Comparison of ENCODE assay signal across 30 cellular contexts in the genomic region with DNA sequence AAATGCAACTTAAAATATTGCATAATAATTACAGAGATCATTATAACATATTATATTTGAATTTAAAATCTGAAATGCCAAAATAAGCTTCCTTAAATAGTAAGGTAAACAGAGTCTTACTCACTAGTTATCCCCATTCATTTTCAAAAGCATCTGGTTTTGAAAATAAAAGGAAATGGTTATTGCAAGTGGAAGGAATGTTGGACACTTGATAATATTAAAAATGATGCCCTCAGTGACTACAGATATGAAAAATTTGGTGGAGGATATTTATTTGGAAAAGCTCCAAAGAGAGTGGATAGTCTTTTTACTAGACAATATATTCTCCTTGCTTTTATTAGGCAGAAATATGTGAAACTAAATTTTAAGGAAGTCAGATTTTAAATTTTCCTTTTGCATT. TPM values are rescaled to one million over a fixed set of nuclear protein-coding genes. Genes with fewer than 3 reads are reported as not detected.
A peak's percentile ranks its signal among the peaks of the same experiment; 100 is the strongest.
DNase-seq lines count a peak whose midpoint lies in the region; ATAC-seq, FAIRE-seq and TF ChIP-seq lines count a peak whose summit lies in the region.
"Had no signal": no experiment of that assay in that cellular context is flagged by ENCODE, and none has a peak within 500 bp of the region (broad histone marks: within the 10 kb centered on the region; RNA-seq: fewer than 3 reads in every experiment).

No MANE protein-coding gene starts in this region.

- peaks cover 2% of the 10 kb centered on the region for H3K4me1 ChIP-seq in endothelial cell of umbilical vein (ENCODE audit: control insufficient read depth, extremely low read depth, insufficient read depth, low read length)
- H3K4me1 ChIP-seq in uterus, result no peaks in the 10 kb centered on the region
- no peaks in the 10 kb centered on the region for H3K4me1 ChIP-seq in pancreas
- H3K4me1 ChIP-seq: BE2C, BLaER1 had no signal

- no peaks in the 10 kb centered on the region for H3K9me3 Mint-ChIP-seq in WTC11
- H3K9me3 Mint-ChIP-seq: CD14-positive monocyte had no signal

- FAIRE-seq in endothelial cell of umbilical vein (lab: Jason Lieb, UNC) (no peak), pancreas (lab: Jason Lieb, UNC) (no peak)
- FAIRE-seq: GM12878, GM12892, GM18507 had no signal

- H3K36me3 ChIP-seq in endothelial cell of umbilical vein (ENCODE audit: control insufficient read depth in 2 of 2, extremely low read depth in 1 of 2, insufficient read depth in 2 of 2, low read length in 2 of 2) (no peaks in the 10 kb centered on the region), uterus (no peaks in the 10 kb centered on the region), pancreas (no peaks in the 10 kb centered on the region)
- H3K36me3 ChIP-seq: BE2C, BLaER1 had no signal

- H2AFZ ChIP-seq in endothelial cell of umbilical vein (ENCODE audit: low read depth, low read length), result no peak overlapping the region

- POLR2A ChIA-PET in WTC11 (lab: Charles Lee) (no interaction called here), endothelial cell of umbilical vein (lab: Charles Lee) (no interaction called here)

- H3K4me3 Mint-ChIP-seq in WTC11, result no peak overlapping the region
- H3K4me3 Mint-ChIP-seq: CD14-positive monocyte; CD4-positive, alpha-beta memory T cell; CD4-positive, CD25-positive, alpha-beta regulatory T cell; CD8-positive, alpha-beta memory T cell had no signal

- H3K36me3 Mint-ChIP-seq in WTC11, result no peaks in the 10 kb centered on the region
- H3K36me3 Mint-ChIP-seq: CD14-positive monocyte; CD4-positive, alpha-beta memory T cell; CD4-positive, CD25-positive, alpha-beta regulatory T cell; CD8-positive, alpha-beta memory T cell had no signal

- H3K9me3 ChIP-seq in endothelial cell of umbilical vein (replicated peaks; ENCODE audit: control insufficient read depth, insufficient read depth, low read length) (no peaks in the 10 kb centered on the region), uterus (no peaks in the 10 kb centered on the region), pancreas (no peaks in the 10 kb centered on the region)
- H3K9me3 ChIP-seq: BE2C, BLaER1 had no signal

- no peak for TF ChIP-seq CTCF in WTC11 (IDR thresholded peaks at IDR 0.05)
- no peak for TF ChIP-seq CTCF in coronary artery (IDR thresholded peaks at IDR 0.05)
- no peak for TF ChIP-seq CTCF in endothelial cell of umbilical vein (IDR thresholded peaks at IDR 0.05; ENCODE audit: extremely low read depth in 1 of 2, insufficient read depth in 1 of 2, low read depth in 1 of 2, low read length in 2 of 2)
- TF ChIP-seq CTCF in uterus (IDR thresholded peaks at IDR 0.05), result no peak
- TF ChIP-seq CTCF in pancreas (IDR thresholded peaks at IDR 0.05), result no peak

- no peaks in the 10 kb centered on the region for H3K27me3 Mint-ChIP-seq in WTC11 (ENCODE audit: low read depth)
- H3K27me3 Mint-ChIP-seq: CD4-positive, alpha-beta memory T cell; CD4-positive, CD25-positive, alpha-beta regulatory T cell; CD8-positive, alpha-beta memory T cell had no signal

- H3K27me3 ChIP-seq in endothelial cell of umbilical vein (ENCODE audit: control insufficient read depth in 2 of 2, insufficient read depth in 2 of 2, low read length in 2 of 2) (no peaks in the 10 kb centered on the region), uterus (no peaks in the 10 kb centered on the region), pancreas (no peaks in the 10 kb centered on the region)
- H3K27me3 ChIP-seq: BE2C, BLaER1 had no signal

- no peaks in the 10 kb centered on the region for H3K79me2 ChIP-seq in endothelial cell of umbilical vein (ENCODE audit: control insufficient read depth, insufficient read depth, low read length)

- no peak for ATAC-seq in WTC11
- ATAC-seq in HG03280 (IDR thresholded peaks at IDR 0.05; ENCODE audit: unreplicated experiment), result no peak
- no peak for ATAC-seq in pancreas
- ATAC-seq: GM12878 had no signal

- dilution Hi-C loops in endothelial cell of umbilical vein (cut with MboI; ENCODE audit: extremely low pct_ligation_motif_present, low sequenced_read_pairs), result no loop called here

- no peak overlapping the region for H3K9ac ChIP-seq in endothelial cell of umbilical vein (replicated peaks; ENCODE audit: extremely low read depth, insufficient read depth, low read length)
- H3K9ac ChIP-seq: BLaER1 had no signal

- H4K20me1 ChIP-seq in endothelial cell of umbilical vein (replicated peaks; ENCODE audit: control insufficient read depth, extremely low read depth, insufficient read depth, low read length), result no peaks in the 10 kb centered on the region
- H4K20me1 ChIP-seq: BLaER1 had no signal

- CTCF ChIA-PET in WTC11 (lab: Charles Lee), result no interaction called here
- CTCF ChIA-PET in endothelial cell of umbilical vein (lab: Charles Lee), result interaction anchor here (1.0 to 1.1 kb wide), 2 partner anchors 10 to 50 kb away, joined by 3 to 4 read pairs; no protein-coding TSS in a partner anchor

- TF ChIP-seq POLR2A in endothelial cell of umbilical vein (IDR thresholded peaks at IDR 0.05; ENCODE audit: low read depth, low read length), result no peak
- no peak for TF ChIP-seq POLR2A in uterus (IDR thresholded peaks at IDR 0.05)

- no peaks in the 10 kb centered on the region for H3K9me1 ChIP-seq in endothelial cell of umbilical vein (replicated peaks; ENCODE audit: control insufficient read depth, extremely low read depth, insufficient read depth, low read length)

- H3K4me3 ChIP-seq in coronary artery, result peak overlapping the region; percentile 34
- H3K4me3 ChIP-seq in endothelial cell of umbilical vein (replicated peaks in 1 of 3; ENCODE audit: insufficient read depth in 1 of 3, low read depth in 1 of 3, low read length in 3 of 3), result no peak overlapping the region
- no peak overlapping the region for H3K4me3 ChIP-seq in uterus
- H3K4me3 ChIP-seq in pancreas, result no peak overlapping the region
- H3K4me3 ChIP-seq: BLaER1, GM12878 had no signal

- no peak overlapping the region for H3K27ac ChIP-seq in coronary artery
- H3K27ac ChIP-seq in endothelial cell of umbilical vein (ENCODE audit: insufficient read depth, low read depth, low read length), result no peak overlapping the region
- H3K27ac ChIP-seq in uterus, result no peak overlapping the region
- no peak overlapping the region for H3K27ac ChIP-seq in pancreas
- H3K27ac ChIP-seq: BLaER1 had no signal

- BruUV-seq in endothelial cell of umbilical vein (replicated peaks; lab: Mats Ljungman, UMichigan), result no TSS peak

- DNase-seq in WTC11 (ENCODE audit: low spot score) (no peak), coronary artery (ENCODE audit: low spot score) (no peak), endothelial cell of umbilical vein (ENCODE audit: low read depth, low spot score) (peak; percentile 69), uterus (no peak), pancreas (no peak)
- DNase-seq: 8988T; ACHN; BE2C; C1 segment of cervical spinal cord; CD4-positive, CD25-positive, alpha-beta regulatory T cell; CD8-positive, alpha-beta memory T cell; COR-L47; DMS 273 treated with DMSO at 0.1 percent for 48 hours; DMS153; DMS53; DMS79; DND-41; EL; GDM1 had no signal

- H3K4me1 Mint-ChIP-seq in WTC11, result no peaks in the 10 kb centered on the region
- H3K4me1 Mint-ChIP-seq: CD14-positive monocyte; CD4-positive, alpha-beta memory T cell; CD4-positive, CD25-positive, alpha-beta regulatory T cell; CD8-positive, alpha-beta memory T cell had no signal

- H3K4me2 ChIP-seq in endothelial cell of umbilical vein (ENCODE audit: insufficient read depth, low read length), result no peak overlapping the region
- H3K4me2 ChIP-seq: BLaER1 had no signal

- intact Hi-C loops in endothelial cell of umbilical vein (cut with micrococcal nuclease), result loop anchor here (5.0 kb wide), 1 partner anchor 33 kb away; no protein-coding TSS in a partner anchor
- intact Hi-C loops in uterus (cut with DNase I; ENCODE audit: low total_unique reads), result no loop called here
- intact Hi-C loops in pancreas (cut with DNase I), result loop anchor here in 1 of 3 donors (5.0 kb wide), 1 partner anchor 183 kb away; no protein-coding TSS in a partner anchor

- no peak overlapping the region for H3K27ac Mint-ChIP-seq in WTC11
- H3K27ac Mint-ChIP-seq: CD14-positive monocyte; CD4-positive, alpha-beta memory T cell; CD4-positive, CD25-positive, alpha-beta regulatory T cell; CD8-positive, alpha-beta memory T cell had no signal

TF ChIP-seq in WTC11, 78 proteins besides CTCF, POLR2A, EP300 and RAD21:
- TF ChIP-seq HMGA2 (CRISPR knock-in tag; IDR thresholded peaks at IDR 0.05) (peak; percentile 35; the same call in 1 of the 2 replicates), TEAD4 (CRISPR knock-in tag; IDR thresholded peaks at IDR 0.05) (no peak)
TF ChIP-seq in WTC11: peak in this region for 1.

TF ChIP-seq in endothelial cell of umbilical vein, 7 proteins besides CTCF, POLR2A, EP300 and RAD21:
- TF ChIP-seq MYC (IDR thresholded peaks at IDR 0.05; ENCODE audit: low read depth, low read length) (no peak), POLR2AphosphoS5 (IDR thresholded peaks at IDR 0.05; ENCODE audit: insufficient read depth, low read depth, low read length) (no peak), FOS (IDR thresholded peaks at IDR 0.05; ENCODE audit: borderline replicate concordance, insufficient read depth, low read length) (no peak), JUN (IDR thresholded peaks at IDR 0.05; ENCODE audit: borderline replicate concordance, insufficient read depth, insufficient read length, low read depth) (no peak)

RNA-seq across cellular contexts. Expression of gene CDH19, which starts 39.7 kb away (rescaled TPM):
- total RNA-seq in WTC11 (2021) (0.07 to 0.14 TPM in 2 of 3 replicates, not detected in the other), endothelial cell of umbilical vein (not detected in 2 replicates), uterus (10 to 100 TPM in 1 of 4 donors, 1 to 10 TPM in 3; 1.5 to 10.4 (median 3.0) TPM), pancreas (under 1 TPM; 0.20 to 0.93 (median 0.46) TPM)
- polyA plus RNA-seq in endothelial cell of umbilical vein (not detected in 2 replicates), pancreas (1 to 10 TPM in 1 of 2 donors, under 1 TPM in 1; 0.30 to 1.4 TPM)
- not detected in 2 replicates for polyA plus RNA-seq in endothelial cell of umbilical vein (2011; cell fraction: cytosol; rRNA removed)
- not detected in 2 replicates for polyA plus RNA-seq in endothelial cell of umbilical vein (2011; cell fraction: nucleus; rRNA removed)
- not detected in 2 replicates for polyA plus RNA-seq in endothelial cell of umbilical vein (2012)
- polyA minus RNA-seq in endothelial cell of umbilical vein, result not detected in 2 replicates
- polyA minus RNA-seq in endothelial cell of umbilical vein (2011; cell fraction: cytosol; rRNA and poly(A)+ RNA removed), result not detected
- polyA minus RNA-seq in endothelial cell of umbilical vein (2011; cell fraction: nucleus; rRNA and poly(A)+ RNA removed), result not detected in 2 replicates
- total RNA-seq: A673; CD4-positive, alpha-beta memory T cell; CD4-positive, CD25-positive, alpha-beta regulatory T cell; CD8-positive, alpha-beta memory T cell; Daoy; G401; GM12878 had no signal
- polyA plus RNA-seq: AG04450; CD14-positive monocyte; CD4-positive, alpha-beta memory T cell; CD4-positive, CD25-positive, alpha-beta regulatory T cell; CD8-positive, alpha-beta memory T cell had no signal
